8 cellular contexts compared by ENCODE assay signal in the genomic region with DNA sequence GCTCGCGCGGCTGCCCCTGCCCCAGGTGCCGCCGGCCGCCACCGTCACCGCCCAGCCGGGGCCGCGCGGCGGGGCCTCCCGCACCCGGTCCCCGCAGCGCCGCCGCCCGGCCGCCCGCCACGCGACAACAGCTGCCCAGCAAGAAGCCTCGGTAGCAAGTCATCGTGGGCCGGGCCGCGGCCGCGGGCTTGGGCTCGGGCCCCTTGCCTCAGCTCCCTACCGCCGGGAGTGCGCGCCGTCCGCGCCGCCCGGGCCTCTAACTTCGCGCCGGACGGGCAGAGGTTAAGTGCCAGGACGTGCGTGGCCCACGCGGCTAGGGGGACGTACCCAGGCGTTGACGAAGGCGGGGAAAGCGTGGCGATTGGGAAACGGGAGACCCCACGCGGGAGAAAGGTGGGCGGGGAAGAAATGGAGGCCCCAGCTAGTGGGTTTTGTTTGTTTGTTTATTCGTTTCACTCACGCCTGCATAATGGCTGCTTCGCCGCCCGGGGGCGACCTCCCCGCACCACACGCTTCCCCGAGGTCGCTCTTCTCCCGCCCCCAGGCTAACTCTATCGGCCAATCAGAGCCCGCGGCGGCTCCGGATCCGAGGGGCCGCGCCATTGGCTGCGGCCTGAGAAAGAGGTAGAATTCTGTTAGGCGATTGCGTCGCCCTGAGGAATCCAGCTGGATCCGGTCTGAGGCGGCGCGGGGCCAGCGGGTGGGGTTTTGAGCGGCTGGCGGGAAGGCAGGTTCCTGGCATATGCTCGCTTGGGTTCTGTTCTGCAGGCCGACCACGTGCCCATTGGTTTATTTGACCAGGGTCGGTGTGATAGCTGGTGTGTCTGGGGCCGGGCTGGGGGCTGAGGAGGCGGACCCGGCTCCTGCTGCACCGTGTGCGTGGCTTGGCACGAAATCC. TPM values are rescaled to one million over a fixed set of nuclear protein-coding genes. Genes with fewer than 3 reads are reported as not detected.
DNase-seq lines count a peak whose midpoint lies in the region; ATAC-seq and TF ChIP-seq lines count a peak whose summit lies in the region.

A gene with protein sequence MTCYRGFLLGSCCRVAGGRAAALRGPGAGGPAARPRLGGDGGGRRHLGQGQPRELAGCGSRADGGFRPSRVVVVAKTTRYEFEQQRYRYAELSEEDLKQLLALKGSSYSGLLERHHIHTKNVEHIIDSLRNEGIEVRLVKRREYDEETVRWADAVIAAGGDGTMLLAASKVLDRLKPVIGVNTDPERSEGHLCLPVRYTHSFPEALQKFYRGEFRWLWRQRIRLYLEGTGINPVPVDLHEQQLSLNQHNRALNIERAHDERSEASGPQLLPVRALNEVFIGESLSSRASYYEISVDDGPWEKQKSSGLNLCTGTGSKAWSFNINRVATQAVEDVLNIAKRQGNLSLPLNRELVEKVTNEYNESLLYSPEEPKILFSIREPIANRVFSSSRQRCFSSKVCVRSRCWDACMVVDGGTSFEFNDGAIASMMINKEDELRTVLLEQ (minus strand): TSS at position 290 of the 898 bp plus-strand sequence. CDS start 127 bp downstream, at position 163.

- H3K9me3 Mint-ChIP-seq in Caco-2 (ENCODE audit: unreplicated experiment), result no peaks in the 10 kb centered on the region

- POLR2A ChIA-PET in Caco-2 (lab: Charles Lee), result interaction anchor here (0.5 to 1.4 kb wide), 11 partner anchors 12 to 176 kb away, joined by 3 to 8 read pairs (median 3); no protein-coding TSS in a partner anchor
- POLR2A ChIA-PET in activated CD8-positive, alpha-beta memory T cell treated with anti-CD3 and anti-CD28 coated beads for 36 hours (lab: Charles Lee), result interaction anchor here (0.5 to 3.1 kb wide), 8 partner anchors 9 to 388 kb away, joined by 3 to 25 read pairs (median 4); partner anchors contain the start of genes LMBRD2 and SKP2

- peak within 1 kb of the TSS; percentile 99 for H3K27ac Mint-ChIP-seq in Caco-2 (ENCODE audit: unreplicated experiment)

- H3K36me3 ChIP-seq in Caco-2 (ENCODE audit: control insufficient read depth, insufficient read depth, low read length), result no peaks in the 10 kb centered on the region
- H3K36me3 ChIP-seq in effector memory CD4-positive, alpha-beta T cell (ENCODE audit: control insufficient read depth, insufficient read depth, low read length), result no peaks in the 10 kb centered on the region

- intact Hi-C loops in Caco-2 (cut with micrococcal nuclease; ENCODE audit: unreplicated experiment), result loop anchor here (1.0 to 10.0 kb wide), 9 partner anchors 12 to 453 kb away; no protein-coding TSS in a partner anchor

- peak; percentile 86 for ATAC-seq in GM21360 (IDR thresholded peaks at IDR 0.05; ENCODE audit: unreplicated experiment)

- H3K27me3 ChIP-seq in Caco-2 (replicated peaks; ENCODE audit: control insufficient read depth, insufficient read depth, low read length), result no peaks in the 10 kb centered on the region
- no peaks in the 10 kb centered on the region for H3K27me3 ChIP-seq in effector memory CD4-positive, alpha-beta T cell (replicated peaks; ENCODE audit: control insufficient read depth, insufficient read depth, low read length, poor library complexity, severe bottlenecking)

- peak within 1 kb of the TSS; percentile 89 for H3K27ac ChIP-seq in effector memory CD4-positive, alpha-beta T cell (ENCODE audit: insufficient read depth, low read length, poor library complexity, severe bottlenecking)

- H3K27me3 Mint-ChIP-seq in Caco-2 (ENCODE audit: insufficient read depth, unreplicated experiment), result no peaks in the 10 kb centered on the region

- DNase-seq in Caco-2 (peak; percentile 97 to 98), HT1080 (ENCODE audit: low read depth) (peak; percentile 98), NOMO-1 (lab: John Stamatoyannopoulos, UW; ENCODE audit: unreplicated experiment in 2 of 2) (peak; percentile 100), lung microvascular endothelial cell (ENCODE audit: low read depth in 2 of 2) (peak; percentile 96)
- peak; percentile 89 to 93 (median 91) for DNase-seq in effector memory CD4-positive, alpha-beta T cell
- DNase-seq in stimulated activated CD4-positive, alpha-beta T cell treated with anti-CD3 and anti-CD28 coated beads, TNF-alpha, amount 100 ng/mL, for 48 hours (ENCODE audit: low read depth in 3 of 3), result peak; percentile 83 to 89 (median 86)

- BruUV-seq in Caco-2 (replicated peaks; lab: Mats Ljungman, UMichigan), result no TSS peak

- peaks cover 23% of the 10 kb centered on the region for H3K36me3 Mint-ChIP-seq in Caco-2 (ENCODE audit: insufficient read depth, unreplicated experiment)

- H3K4me3 ChIP-seq in Caco-2 (ENCODE audit: low read depth, low read length), result peak within 1 kb of the TSS; percentile 90
- peak within 1 kb of the TSS; percentile 74 for H3K4me3 ChIP-seq in effector memory CD4-positive, alpha-beta T cell (ENCODE audit: insufficient read depth, low read depth, low read length, poor library complexity, severe bottlenecking)

- H3K4me3 Mint-ChIP-seq in Caco-2 (ENCODE audit: unreplicated experiment), result peak within 1 kb of the TSS; percentile 87

- H3K4me1 ChIP-seq in Caco-2, result peaks cover 44% of the 10 kb centered on the region
- peaks cover 17% of the 10 kb centered on the region for H3K4me1 ChIP-seq in effector memory CD4-positive, alpha-beta T cell (ENCODE audit: control insufficient read depth, insufficient read depth, low read length, poor library complexity, severe bottlenecking)

- CTCF ChIA-PET in Caco-2 (lab: Charles Lee), result interaction anchor here (0.6 to 2.0 kb wide), 23 partner anchors 10 to 1414 kb away, joined by 3 to 16 read pairs (median 4); no protein-coding TSS in a partner anchor
- CTCF ChIA-PET in activated CD8-positive, alpha-beta memory T cell treated with anti-CD3 and anti-CD28 coated beads for 36 hours (lab: Charles Lee), result interaction anchor here (0.6 to 1.9 kb wide), 9 partner anchors 12 to 451 kb away, joined by 3 to 12 read pairs (median 3); partner anchors contain the start of genes LMBRD2, RANBP3L and SKP2

- H3K9me3 ChIP-seq in Caco-2, result no peaks in the 10 kb centered on the region
- H3K9me3 ChIP-seq in effector memory CD4-positive, alpha-beta T cell (ENCODE audit: control insufficient read depth, low read length), result no peaks in the 10 kb centered on the region

- TF ChIP-seq CTCF in Caco-2 (IDR thresholded peaks at IDR 0.05; ENCODE audit: insufficient read depth in 1 of 2, low read depth in 1 of 2, low read length in 1 of 2, severe bottlenecking in 1 of 2, unreplicated experiment in 1 of 2), result peak; percentile 64 to 80

- H3K4me1 Mint-ChIP-seq in Caco-2 (ENCODE audit: low read depth, unreplicated experiment), result peaks cover 50% of the 10 kb centered on the region

RNA-seq across cellular contexts. Expression of the gene that starts here (rescaled TPM):
- 71.6 and 79.4 TPM in 2 replicates for total RNA-seq in Caco-2 (2022)
- total RNA-seq in HT1080 (2014; rRNA removed; shearing (Covaris generic)), result 23.5 and 28.4 TPM in 2 replicates
- 22.9 and 23.9 TPM in 2 replicates for polyA plus RNA-seq in HT1080 (2015; cell fraction: cytosol; rRNA removed)
- polyA plus RNA-seq in HT1080 (2015; cell fraction: nucleus; rRNA removed), result 27.7 and 30.5 TPM in 2 replicates
- 10 to 100 TPM; 22.5 to 27.0 TPM for total RNA-seq in activated CD8-positive, alpha-beta memory T cell treated with anti-CD3 and anti-CD28 coated beads for 36 hours
- 11.8 and 25.6 TPM in 2 replicates for total RNA-seq in lung microvascular endothelial cell

Comparison
In these comparisons a context has a peak if more than half of its experiments do, and no peak if none do; other contexts are left out.
1. Peak in every context shown above with its lines: DNase-seq, ATAC-seq, H3K4me3 ChIP-seq and H3K27ac ChIP-seq.